ENCODE assay signal across 17 cellular contexts in the genomic region with DNA sequence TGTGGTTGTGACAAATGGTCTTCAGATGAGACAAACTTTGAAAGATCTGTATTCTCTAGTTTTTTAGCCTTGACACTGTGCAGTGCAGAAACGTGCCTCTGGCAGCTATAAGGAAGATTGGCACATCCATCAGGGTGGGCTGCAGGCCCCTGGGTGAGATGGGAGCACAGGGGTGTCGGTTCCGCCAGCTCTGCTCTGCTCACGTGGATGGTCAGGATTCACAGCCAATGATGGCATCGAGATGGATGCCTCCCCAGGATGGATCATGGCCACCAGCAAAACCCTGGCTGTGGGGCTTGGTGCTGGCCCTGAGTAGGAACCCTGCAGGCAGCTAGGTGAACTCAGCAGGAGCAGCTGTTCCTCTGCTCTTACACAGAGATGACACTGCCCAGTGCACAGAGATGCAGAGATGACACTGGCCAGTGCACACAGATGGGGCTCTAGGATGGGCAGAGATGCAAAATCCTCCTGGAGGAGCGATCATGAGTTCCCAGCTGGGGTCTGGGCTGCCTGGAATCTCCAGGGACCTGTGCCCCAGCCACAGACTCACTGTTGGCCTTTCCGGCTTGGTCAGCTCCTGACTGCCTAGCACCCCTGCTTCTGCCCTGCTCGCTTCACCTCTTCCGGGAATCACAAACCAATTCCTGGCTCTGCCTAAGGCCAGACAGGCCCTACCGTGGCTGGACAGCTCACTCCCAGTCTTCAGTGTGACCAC.
"Had no signal": no experiment of that assay in that cellular context is flagged by ENCODE, and none has a peak within 500 bp of the region (broad histone marks: within the 10 kb centered on the region; RNA-seq: fewer than 3 reads in every experiment).

No MANE protein-coding gene starts in this region.

- H3K9me3 Mint-ChIP-seq: memory B cell; natural killer cell treated with Interleukin-12 subunit alpha and Interleukin-12 subunit beta and Interleukin-15 and Interleukin-18, amount 100 ng/mL, for 72 hours had no signal

- H3K4me1 ChIP-seq: esophagus muscularis mucosa, gastrocnemius medialis, stomach, upper lobe of right lung, vagina had no signal

- ATAC-seq: gastrocnemius medialis; left lobe of liver; natural killer cell treated with Interleukin-12 subunit alpha and Interleukin-12 subunit beta and Interleukin-15 and Interleukin-18, amount 100 ng/mL, for 72 hours; stimulated activated naive B cell treated with anti-CD40 and anti-IgM and Interleukin-4, amounts not matched to agents 10 μg/mL and 1 μg/mL and 100 μg/mL, for 72 hours; upper lobe of right lung had no signal

- H3K4me1 Mint-ChIP-seq: memory B cell; neural progenitor cell; stimulated activated naive B cell treated with anti-CD40 and anti-IgM and Interleukin-4, amounts not matched to agents 10 μg/mL and 1 μg/mL and 100 μg/mL, for 72 hours had no signal

- H3K4me3 ChIP-seq: esophagus muscularis mucosa, gastrocnemius medialis, heart right ventricle, neural progenitor cell, stomach, thoracic aorta, upper lobe of right lung, vagina had no signal

- H3K27me3 Mint-ChIP-seq: stimulated activated naive B cell treated with anti-CD40 and anti-IgM and Interleukin-4, amounts not matched to agents 10 μg/mL and 1 μg/mL and 100 μg/mL, for 72 hours had no signal

- H3K4me3 Mint-ChIP-seq: memory B cell; natural killer cell treated with Interleukin-12 subunit alpha and Interleukin-12 subunit beta and Interleukin-15 and Interleukin-18, amount 100 ng/mL, for 72 hours; neural progenitor cell; stimulated activated naive B cell treated with anti-CD40 and anti-IgM and Interleukin-4, amounts not matched to agents 10 μg/mL and 1 μg/mL and 100 μg/mL, for 72 hours had no signal

- H3K27me3 ChIP-seq: neural progenitor cell, vagina had no signal

- H3K36me3 ChIP-seq: esophagus muscularis mucosa, gastrocnemius medialis, heart right ventricle, neural progenitor cell, stomach, thoracic aorta, upper lobe of right lung, vagina had no signal

- H3K27ac Mint-ChIP-seq: memory B cell; natural killer cell treated with Interleukin-12 subunit alpha and Interleukin-12 subunit beta and Interleukin-15 and Interleukin-18, amount 100 ng/mL, for 72 hours; neural progenitor cell; stimulated activated naive B cell treated with anti-CD40 and anti-IgM and Interleukin-4, amounts not matched to agents 10 μg/mL and 1 μg/mL and 100 μg/mL, for 72 hours had no signal

- H3K9me3 ChIP-seq: gastrocnemius medialis, heart right ventricle, thoracic aorta, upper lobe of right lung, vagina had no signal

- H3K27ac ChIP-seq: epithelial cell of prostate, esophagus muscularis mucosa, gastrocnemius medialis, heart right ventricle, neural progenitor cell, stomach, thoracic aorta, upper lobe of right lung, vagina had no signal

- H3K36me3 Mint-ChIP-seq: memory B cell; natural killer cell treated with Interleukin-12 subunit alpha and Interleukin-12 subunit beta and Interleukin-15 and Interleukin-18, amount 100 ng/mL, for 72 hours; neural progenitor cell; stimulated activated naive B cell treated with anti-CD40 and anti-IgM and Interleukin-4, amounts not matched to agents 10 μg/mL and 1 μg/mL and 100 μg/mL, for 72 hours had no signal

- DNase-seq: effector memory CD4-positive, alpha-beta T cell; gastrocnemius medialis; heart right ventricle; occipital lobe; stimulated activated CD4-positive, alpha-beta T cell treated with anti-CD3 and anti-CD28 coated beads, Interleukin-2, amount 100 ng/mL, for 24 hours; stimulated activated CD4-positive, alpha-beta T cell treated with anti-CD3 and anti-CD28 coated beads, Interleukin-4, amount 100 ng/mL, for 4 hours; stimulated activated naive B cell treated with anti-CD40 and anti-IgM and Interleukin-4, amounts not matched to agents 10 μg/mL and 1 μg/mL and 100 μg/mL, for 72 hours; stomach; upper lobe of right lung had no signal

- H3K9ac ChIP-seq: neural progenitor cell had no signal
